In the genomic region with DNA sequence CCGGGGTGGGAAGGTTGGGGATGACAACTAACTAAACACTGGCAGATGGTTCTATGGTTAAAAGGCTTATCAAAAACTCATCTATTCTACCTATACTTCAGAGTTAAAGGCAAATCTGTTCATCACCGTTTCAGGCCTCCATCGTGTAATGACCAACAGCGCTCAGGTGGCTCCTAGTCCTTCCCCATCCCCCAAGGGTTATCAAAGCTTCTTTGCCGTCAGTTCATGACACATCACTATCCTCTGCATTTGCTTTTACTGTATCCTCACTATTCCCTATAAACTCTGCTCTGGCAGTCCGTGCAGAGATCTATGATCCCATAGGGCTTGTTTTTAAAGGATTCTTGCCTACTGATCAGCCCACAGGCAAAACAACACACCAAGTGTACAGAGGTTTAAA, we compare ENCODE assay signal across 1 cellular context.
TF ChIP-seq lines count a peak whose summit lies in the region.

No MANE protein-coding gene starts in this region.

TF ChIP-seq in HCT116, 20 proteins besides CTCF, POLR2A, EP300 and RAD21:
- TF ChIP-seq, protein P1, sequence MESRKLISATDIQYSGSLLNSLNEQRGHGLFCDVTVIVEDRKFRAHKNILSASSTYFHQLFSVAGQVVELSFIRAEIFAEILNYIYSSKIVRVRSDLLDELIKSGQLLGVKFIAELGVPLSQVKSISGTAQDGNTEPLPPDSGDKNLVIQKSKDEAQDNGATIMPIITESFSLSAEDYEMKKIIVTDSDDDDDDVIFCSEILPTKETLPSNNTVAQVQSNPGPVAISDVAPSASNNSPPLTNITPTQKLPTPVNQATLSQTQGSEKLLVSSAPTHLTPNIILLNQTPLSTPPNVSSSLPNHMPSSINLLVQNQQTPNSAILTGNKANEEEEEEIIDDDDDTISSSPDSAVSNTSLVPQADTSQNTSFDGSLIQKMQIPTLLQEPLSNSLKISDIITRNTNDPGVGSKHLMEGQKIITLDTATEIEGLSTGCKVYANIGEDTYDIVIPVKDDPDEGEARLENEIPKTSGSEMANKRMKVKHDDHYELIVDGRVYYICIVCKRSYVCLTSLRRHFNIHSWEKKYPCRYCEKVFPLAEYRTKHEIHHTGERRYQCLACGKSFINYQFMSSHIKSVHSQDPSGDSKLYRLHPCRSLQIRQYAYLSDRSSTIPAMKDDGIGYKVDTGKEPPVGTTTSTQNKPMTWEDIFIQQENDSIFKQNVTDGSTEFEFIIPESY (IDR thresholded peaks at IDR 0.05; ENCODE audit: extremely low read depth, insufficient replicate concordance, low read length): no peak
TF ChIP-seq in HCT116: peak in this region for 0.
